Comparison of ENCODE assay signal across 1 cellular context in genomic region chr19:24033308-24033961, GRCh38.
A peak's percentile ranks its signal among the peaks of the same experiment; 100 is the strongest.
TF ChIP-seq lines count a peak whose summit lies in the region.

No MANE protein-coding gene starts in this region.

TF ChIP-seq in SK-N-SH, 30 proteins besides CTCF, POLR2A, EP300 and RAD21 (continued from another document):
- TF ChIP-seq, protein P1, sequence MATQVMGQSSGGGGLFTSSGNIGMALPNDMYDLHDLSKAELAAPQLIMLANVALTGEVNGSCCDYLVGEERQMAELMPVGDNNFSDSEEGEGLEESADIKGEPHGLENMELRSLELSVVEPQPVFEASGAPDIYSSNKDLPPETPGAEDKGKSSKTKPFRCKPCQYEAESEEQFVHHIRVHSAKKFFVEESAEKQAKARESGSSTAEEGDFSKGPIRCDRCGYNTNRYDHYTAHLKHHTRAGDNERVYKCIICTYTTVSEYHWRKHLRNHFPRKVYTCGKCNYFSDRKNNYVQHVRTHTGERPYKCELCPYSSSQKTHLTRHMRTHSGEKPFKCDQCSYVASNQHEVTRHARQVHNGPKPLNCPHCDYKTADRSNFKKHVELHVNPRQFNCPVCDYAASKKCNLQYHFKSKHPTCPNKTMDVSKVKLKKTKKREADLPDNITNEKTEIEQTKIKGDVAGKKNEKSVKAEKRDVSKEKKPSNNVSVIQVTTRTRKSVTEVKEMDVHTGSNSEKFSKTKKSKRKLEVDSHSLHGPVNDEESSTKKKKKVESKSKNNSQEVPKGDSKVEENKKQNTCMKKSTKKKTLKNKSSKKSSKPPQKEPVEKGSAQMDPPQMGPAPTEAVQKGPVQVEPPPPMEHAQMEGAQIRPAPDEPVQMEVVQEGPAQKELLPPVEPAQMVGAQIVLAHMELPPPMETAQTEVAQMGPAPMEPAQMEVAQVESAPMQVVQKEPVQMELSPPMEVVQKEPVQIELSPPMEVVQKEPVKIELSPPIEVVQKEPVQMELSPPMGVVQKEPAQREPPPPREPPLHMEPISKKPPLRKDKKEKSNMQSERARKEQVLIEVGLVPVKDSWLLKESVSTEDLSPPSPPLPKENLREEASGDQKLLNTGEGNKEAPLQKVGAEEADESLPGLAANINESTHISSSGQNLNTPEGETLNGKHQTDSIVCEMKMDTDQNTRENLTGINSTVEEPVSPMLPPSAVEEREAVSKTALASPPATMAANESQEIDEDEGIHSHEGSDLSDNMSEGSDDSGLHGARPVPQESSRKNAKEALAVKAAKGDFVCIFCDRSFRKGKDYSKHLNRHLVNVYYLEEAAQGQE (IDR thresholded peaks at IDR 0.05; ENCODE audit: low read depth, low read length): peak; percentile 27; the same call in 1 of the 2 replicates
- TF ChIP-seq, protein P2, sequence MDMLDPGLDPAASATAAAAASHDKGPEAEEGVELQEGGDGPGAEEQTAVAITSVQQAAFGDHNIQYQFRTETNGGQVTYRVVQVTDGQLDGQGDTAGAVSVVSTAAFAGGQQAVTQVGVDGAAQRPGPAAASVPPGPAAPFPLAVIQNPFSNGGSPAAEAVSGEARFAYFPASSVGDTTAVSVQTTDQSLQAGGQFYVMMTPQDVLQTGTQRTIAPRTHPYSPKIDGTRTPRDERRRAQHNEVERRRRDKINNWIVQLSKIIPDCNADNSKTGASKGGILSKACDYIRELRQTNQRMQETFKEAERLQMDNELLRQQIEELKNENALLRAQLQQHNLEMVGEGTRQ (IDR thresholded peaks at IDR 0.05; ENCODE audit: borderline replicate concordance, low read depth, low read length): no peak
- TF ChIP-seq, protein P3, sequence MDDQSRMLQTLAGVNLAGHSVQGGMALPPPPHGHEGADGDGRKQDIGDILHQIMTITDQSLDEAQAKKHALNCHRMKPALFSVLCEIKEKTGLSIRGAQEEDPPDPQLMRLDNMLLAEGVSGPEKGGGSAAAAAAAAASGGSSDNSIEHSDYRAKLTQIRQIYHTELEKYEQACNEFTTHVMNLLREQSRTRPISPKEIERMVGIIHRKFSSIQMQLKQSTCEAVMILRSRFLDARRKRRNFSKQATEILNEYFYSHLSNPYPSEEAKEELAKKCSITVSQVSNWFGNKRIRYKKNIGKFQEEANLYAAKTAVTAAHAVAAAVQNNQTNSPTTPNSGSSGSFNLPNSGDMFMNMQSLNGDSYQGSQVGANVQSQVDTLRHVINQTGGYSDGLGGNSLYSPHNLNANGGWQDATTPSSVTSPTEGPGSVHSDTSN (IDR thresholded peaks at IDR 0.05): no peak
- TF ChIP-seq, protein P4, sequence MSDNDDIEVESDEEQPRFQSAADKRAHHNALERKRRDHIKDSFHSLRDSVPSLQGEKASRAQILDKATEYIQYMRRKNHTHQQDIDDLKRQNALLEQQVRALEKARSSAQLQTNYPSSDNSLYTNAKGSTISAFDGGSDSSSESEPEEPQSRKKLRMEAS (IDR thresholded peaks at IDR 0.05; ENCODE audit: low read depth): peak; percentile 66; the same call in 1 of the 2 replicates
- peak; percentile 95 for TF ChIP-seq POLR2AphosphoS5 (IDR thresholded peaks at IDR 0.05; ENCODE audit: low read depth, low read length)
- TF ChIP-seq TEAD4 (IDR thresholded peaks at IDR 0.05; ENCODE audit: borderline replicate concordance, insufficient read depth): no peak
- no peak; the same call in 1 of the 2 replicates for TF ChIP-seq MXI1 (IDR thresholded peaks at IDR 0.05; ENCODE audit: low read depth, low read length)
- TF ChIP-seq CHD2 (IDR thresholded peaks at IDR 0.05; ENCODE audit: low read length, partially characterized antibody): peak; percentile 28
